Comparison of ENCODE assay signal across 1 cellular context in the genomic region with DNA sequence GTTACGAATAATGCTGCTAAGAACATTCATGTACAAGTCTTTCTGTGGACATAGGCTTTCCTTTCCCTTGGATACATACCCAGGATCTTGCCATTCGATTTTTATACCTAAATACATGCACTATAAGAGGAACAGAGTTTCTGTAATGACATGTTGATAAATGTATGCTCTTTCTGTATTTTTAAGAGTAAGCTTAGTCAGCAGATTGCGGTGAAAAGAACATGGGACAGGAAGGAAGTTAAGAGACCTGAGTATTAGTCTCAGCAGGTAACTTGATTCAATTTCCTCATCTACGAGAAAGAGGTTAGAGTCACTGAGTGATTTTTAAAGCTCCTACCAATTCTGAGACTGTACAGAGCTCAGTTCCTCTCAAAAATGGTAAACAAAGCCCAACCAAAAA.
TF ChIP-seq lines count a peak whose summit lies in the region.

No MANE protein-coding gene starts in this region.

TF ChIP-seq in IMR-90, 13 proteins besides CTCF, POLR2A, EP300 and RAD21:
- TF ChIP-seq CHD1 (IDR thresholded peaks at IDR 0.05; ENCODE audit: low read depth, low read length) (no peak), MAFK (IDR thresholded peaks at IDR 0.05; ENCODE audit: low read depth, low read length) (peak; percentile 78)
- TF ChIP-seq, protein P1, sequence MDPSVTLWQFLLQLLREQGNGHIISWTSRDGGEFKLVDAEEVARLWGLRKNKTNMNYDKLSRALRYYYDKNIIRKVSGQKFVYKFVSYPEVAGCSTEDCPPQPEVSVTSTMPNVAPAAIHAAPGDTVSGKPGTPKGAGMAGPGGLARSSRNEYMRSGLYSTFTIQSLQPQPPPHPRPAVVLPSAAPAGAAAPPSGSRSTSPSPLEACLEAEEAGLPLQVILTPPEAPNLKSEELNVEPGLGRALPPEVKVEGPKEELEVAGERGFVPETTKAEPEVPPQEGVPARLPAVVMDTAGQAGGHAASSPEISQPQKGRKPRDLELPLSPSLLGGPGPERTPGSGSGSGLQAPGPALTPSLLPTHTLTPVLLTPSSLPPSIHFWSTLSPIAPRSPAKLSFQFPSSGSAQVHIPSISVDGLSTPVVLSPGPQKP (IDR thresholded peaks at IDR 0.05; ENCODE audit: borderline replicate concordance, low read depth, low read length), result no peak
- TF ChIP-seq, protein P2, sequence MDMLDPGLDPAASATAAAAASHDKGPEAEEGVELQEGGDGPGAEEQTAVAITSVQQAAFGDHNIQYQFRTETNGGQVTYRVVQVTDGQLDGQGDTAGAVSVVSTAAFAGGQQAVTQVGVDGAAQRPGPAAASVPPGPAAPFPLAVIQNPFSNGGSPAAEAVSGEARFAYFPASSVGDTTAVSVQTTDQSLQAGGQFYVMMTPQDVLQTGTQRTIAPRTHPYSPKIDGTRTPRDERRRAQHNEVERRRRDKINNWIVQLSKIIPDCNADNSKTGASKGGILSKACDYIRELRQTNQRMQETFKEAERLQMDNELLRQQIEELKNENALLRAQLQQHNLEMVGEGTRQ (IDR thresholded peaks at IDR 0.05; ENCODE audit: low read depth, low read length), result no peak
